11 cellular contexts compared by ENCODE assay signal in the genomic region with DNA sequence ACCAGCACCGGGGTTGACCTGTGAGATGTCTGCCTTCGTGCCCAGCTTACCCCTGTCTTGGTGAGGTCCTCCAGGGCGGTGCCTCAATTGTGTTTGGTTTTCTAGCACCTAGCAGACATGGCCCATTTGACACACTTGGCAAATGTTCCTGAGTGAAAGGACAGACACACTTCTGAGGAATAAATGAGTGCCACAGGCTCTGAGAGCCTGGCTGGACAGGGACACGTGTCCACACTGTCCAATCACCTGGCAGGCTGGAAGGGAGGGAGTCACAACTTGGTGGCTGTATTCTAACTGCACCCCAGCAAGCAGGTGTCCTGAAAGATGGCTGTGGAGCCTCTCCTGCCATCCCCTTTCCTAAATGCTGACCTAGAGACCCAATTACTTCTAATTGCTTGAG. TPM values are rescaled to one million over a fixed set of nuclear protein-coding genes. Genes with fewer than 3 reads are reported as not detected.
DNase-seq lines count a peak whose midpoint lies in the region; ATAC-seq lines count a peak whose summit lies in the region.
"Had no signal": no experiment of that assay in that cellular context is flagged by ENCODE, and none has a peak within 500 bp of the region (broad histone marks: within the 10 kb centered on the region; RNA-seq: fewer than 3 reads in every experiment).

No MANE protein-coding gene starts in this region.

- H3K4me1 Mint-ChIP-seq in activated naive CD4-positive, alpha-beta T cell treated with anti-CD3 and anti-CD28 coated beads, Interleukin-2, amount 50 U/mL, for 24 hours: peaks cover 86% of the 10 kb centered on the region
- H3K4me1 Mint-ChIP-seq in activated CD4-positive, alpha-beta memory T cell treated with anti-CD3 and anti-CD28 coated beads for 36 hours (ENCODE audit: low read depth): peaks cover 85% of the 10 kb centered on the region
- peaks cover 57% of the 10 kb centered on the region for H3K4me1 Mint-ChIP-seq in memory B cell

- no peaks in the 10 kb centered on the region for H3K27me3 Mint-ChIP-seq in activated naive CD4-positive, alpha-beta T cell treated with anti-CD3 and anti-CD28 coated beads, Interleukin-2, amount 50 U/mL, for 24 hours
- no peaks in the 10 kb centered on the region for H3K27me3 Mint-ChIP-seq in activated CD4-positive, alpha-beta memory T cell treated with anti-CD3 and anti-CD28 coated beads for 36 hours
- H3K27me3 Mint-ChIP-seq in memory B cell: no peaks in the 10 kb centered on the region

- no peak overlapping the region for H3K4me3 ChIP-seq in thymus (ENCODE audit: low read length)
- H3K4me3 ChIP-seq: GM23248 had no signal

- no peaks in the 10 kb centered on the region for H3K9me3 Mint-ChIP-seq in activated naive CD4-positive, alpha-beta T cell treated with anti-CD3 and anti-CD28 coated beads, Interleukin-2, amount 50 U/mL, for 24 hours
- H3K9me3 Mint-ChIP-seq in activated CD4-positive, alpha-beta memory T cell treated with anti-CD3 and anti-CD28 coated beads for 36 hours: no peaks in the 10 kb centered on the region
- no peaks in the 10 kb centered on the region for H3K9me3 Mint-ChIP-seq in memory B cell

- no peak for ATAC-seq in memory B cell (ENCODE audit: low read depth)
- ATAC-seq in HG02970 (IDR thresholded peaks at IDR 0.05; ENCODE audit: low FRiP score, unreplicated experiment): no peak
- no peak for ATAC-seq in HG03460 (IDR thresholded peaks at IDR 0.05; ENCODE audit: unreplicated experiment)
- ATAC-seq: left cardiac atrium had no signal

- H3K4me3 Mint-ChIP-seq in activated naive CD4-positive, alpha-beta T cell treated with anti-CD3 and anti-CD28 coated beads, Interleukin-2, amount 50 U/mL, for 24 hours: peak overlapping the region; percentile 36
- H3K4me3 Mint-ChIP-seq in activated CD4-positive, alpha-beta memory T cell treated with anti-CD3 and anti-CD28 coated beads for 36 hours: no peak overlapping the region
- H3K4me3 Mint-ChIP-seq in memory B cell: peak overlapping the region; percentile 50

- peaks cover 41% of the 10 kb centered on the region for H3K4me1 ChIP-seq in thymus (ENCODE audit: control insufficient read depth, insufficient read depth, low read length)

- peak overlapping the region; percentile 9 for H3K27ac ChIP-seq in thymus (ENCODE audit: low read depth)
- H3K27ac ChIP-seq: GM23248 had no signal

- CTCF ChIA-PET in activated CD4-positive, alpha-beta memory T cell treated with anti-CD3 and anti-CD28 coated beads for 36 hours (lab: Charles Lee): interaction anchor here (4.3 kb wide), 1 partner anchor 74 kb away, joined by 16 read pairs; no protein-coding TSS in a partner anchor

- peaks cover 11% of the 10 kb centered on the region for H3K36me3 ChIP-seq in thymus (ENCODE audit: control insufficient read depth, insufficient read depth)

- intact Hi-C loops in activated CD4-positive, alpha-beta memory T cell treated with anti-CD3 and anti-CD28 coated beads for 36 hours (cut with micrococcal nuclease): no loop called here

- no peaks in the 10 kb centered on the region for H3K9me3 ChIP-seq in thymus (ENCODE audit: control insufficient read depth)

- no peak for DNase-seq in activated naive CD4-positive, alpha-beta T cell treated with Interleukin-2 at 50 U/mL for 16 hours
- no peak for DNase-seq in activated CD4-positive, alpha-beta memory T cell treated with anti-CD3 and anti-CD28 coated beads for 36 hours
- no peak for DNase-seq in memory B cell (ENCODE audit: low spot score in 2 of 2)
- no peak for DNase-seq in NCI-H526 (lab: John Stamatoyannopoulos, UW)
- DNase-seq: GM23248, left cardiac atrium, MM.1S had no signal

- POLR2A ChIA-PET in activated CD4-positive, alpha-beta memory T cell treated with anti-CD3 and anti-CD28 coated beads for 36 hours (lab: Charles Lee): no interaction called here

- H3K36me3 Mint-ChIP-seq in activated naive CD4-positive, alpha-beta T cell treated with anti-CD3 and anti-CD28 coated beads, Interleukin-2, amount 50 U/mL, for 24 hours: peaks cover 9% of the 10 kb centered on the region
- H3K36me3 Mint-ChIP-seq in activated CD4-positive, alpha-beta memory T cell treated with anti-CD3 and anti-CD28 coated beads for 36 hours: peaks cover 72% of the 10 kb centered on the region
- H3K36me3 Mint-ChIP-seq in memory B cell: peaks cover 17% of the 10 kb centered on the region

- 96% methylated on average over 4 of the region's 4 CpGs for WGBS in thymus

- H3K27me3 ChIP-seq in thymus (ENCODE audit: control insufficient read depth, insufficient read depth): no peaks in the 10 kb centered on the region

- peak overlapping the region; percentile 90 for H3K27ac Mint-ChIP-seq in activated naive CD4-positive, alpha-beta T cell treated with anti-CD3 and anti-CD28 coated beads, Interleukin-2, amount 50 U/mL, for 24 hours
- peak overlapping the region; percentile 97 for H3K27ac Mint-ChIP-seq in activated CD4-positive, alpha-beta memory T cell treated with anti-CD3 and anti-CD28 coated beads for 36 hours
- H3K27ac Mint-ChIP-seq in memory B cell: no peak overlapping the region

RNA-seq across cellular contexts. Expression of gene MAP3K14, which starts 7.4 kb away (rescaled TPM):
- 10 to 100 TPM; 62.9 to 65.0 TPM for total RNA-seq in activated CD4-positive, alpha-beta memory T cell treated with anti-CD3 and anti-CD28 coated beads for 36 hours
- 21.8 TPM for polyA plus RNA-seq in thymus

RNA-seq across cellular contexts. Expression of gene SPATA32, which starts 47.5 kb away (rescaled TPM):
- total RNA-seq in activated CD4-positive, alpha-beta memory T cell treated with anti-CD3 and anti-CD28 coated beads for 36 hours: under 1 TPM in 1 of 2 experiments, not detected in 1; 0.12 TPM
- polyA plus RNA-seq in thymus: 0.21 TPM
- total RNA-seq: GM23248, left cardiac atrium had no signal
- polyA plus RNA-seq: GM23248 had no signal
